Comparison of ENCODE assay signal across 1 cellular context in genomic region chr2:20215183-20216040, GRCh38.
TF ChIP-seq lines count a peak whose summit lies in the region.

No MANE protein-coding gene starts in this region.

TF ChIP-seq in HepG2, 621 proteins besides CTCF, POLR2A, EP300 and RAD21 (continued from another document and continues in another):
- TF ChIP-seq PRDM15 (CRISPR knock-in tag; IDR thresholded peaks at IDR 0.05) (no peak), TBL1XR1 (IDR thresholded peaks at IDR 0.05; ENCODE audit: borderline replicate concordance, low read length, partially characterized antibody) (peak; percentile 68), ZNF580 (CRISPR knock-in tag; IDR thresholded peaks at IDR 0.05; ENCODE audit: borderline replicate concordance, low read depth) (peak; percentile 73; the same call in 1 of the 2 replicates), SMAD3 (CRISPR knock-in tag; IDR thresholded peaks at IDR 0.05) (peak; percentile 95), ZNF615 (CRISPR knock-in tag; IDR thresholded peaks at IDR 0.05; ENCODE audit: borderline replicate concordance) (no peak), ATF7-NPFF (CRISPR knock-in tag; IDR thresholded peaks at IDR 0.05; ENCODE audit: low read depth) (no peak), ZNF235 (CRISPR knock-in tag; IDR thresholded peaks at IDR 0.05; ENCODE audit: borderline replicate concordance) (no peak), GFI1 (CRISPR knock-in tag; IDR thresholded peaks at IDR 0.05; ENCODE audit: borderline replicate concordance) (peak; percentile 90; the same call in 1 of the 2 replicates), ZBTB43 (CRISPR knock-in tag; conservative IDR thresholded peaks at IDR 0.05) (no peak), ZNF12 (CRISPR knock-in tag; IDR thresholded peaks at IDR 0.05) (peak; percentile 75; the same call in 1 of the 2 replicates), ZNF564 (CRISPR knock-in tag; IDR thresholded peaks at IDR 0.05) (no peak), ZNF776 (CRISPR knock-in tag; IDR thresholded peaks at IDR 0.05) (0 out of 2 replicates have a peak, but pooled peaks have one; percentile 4), GATAD1 (CRISPR knock-in tag; IDR thresholded peaks at IDR 0.05) (peak; percentile 59), GATA4 (IDR thresholded peaks at IDR 0.05; ENCODE audit: borderline replicate concordance, low read depth) (0 out of 2 replicates have a peak, but pooled peaks have one; percentile 41), ZNF841 (CRISPR knock-in tag; IDR thresholded peaks at IDR 0.05; ENCODE audit: borderline replicate concordance) (no peak), CSRNP2 (CRISPR knock-in tag; conservative IDR thresholded peaks at IDR 0.05; ENCODE audit: low read depth) (no peak), BRD4 (CRISPR knock-in tag; IDR thresholded peaks at IDR 0.05) (peak; percentile 80; the same call in 1 of the 2 replicates), SP140L (CRISPR knock-in tag; IDR thresholded peaks at IDR 0.05; ENCODE audit: borderline replicate concordance) (0 out of 2 replicates have a peak, but pooled peaks have one; percentile 42), CREB3 (CRISPR knock-in tag; IDR thresholded peaks at IDR 0.05) (no peak), ZUFSP (CRISPR knock-in tag; IDR thresholded peaks at IDR 0.05; ENCODE audit: borderline replicate concordance) (no peak), ZMYM3 (CRISPR knock-in tag; IDR thresholded peaks at IDR 0.05) (peak; percentile 98), GABPB1 (CRISPR knock-in tag; IDR thresholded peaks at IDR 0.05) (peak; percentile 57), ZSCAN20 (CRISPR knock-in tag; IDR thresholded peaks at IDR 0.05; ENCODE audit: borderline replicate concordance) (no peak), CC2D1A (CRISPR knock-in tag; IDR thresholded peaks at IDR 0.05) (no peak), ZNF687 (CRISPR knock-in tag; IDR thresholded peaks at IDR 0.05) (peak; percentile 99), TRIM24 (CRISPR knock-in tag; IDR thresholded peaks at IDR 0.05) (no peak), CBX2 (IDR thresholded peaks at IDR 0.05; ENCODE audit: low read depth, low read length) (no peak), CBX2 (CRISPR knock-in tag; IDR thresholded peaks at IDR 0.05; ENCODE audit: low read depth) (no peak), GABPA (IDR thresholded peaks at IDR 0.05; ENCODE audit: low read depth, low read length) (no peak), GABPA (CRISPR knock-in tag; IDR thresholded peaks at IDR 0.05; ENCODE audit: low read depth) (no peak), ISX (CRISPR knock-in tag; conservative IDR thresholded peaks at IDR 0.05) (no peak), MXD4 (CRISPR knock-in tag; IDR thresholded peaks at IDR 0.05) (peak; percentile 81), ZNF850 (CRISPR knock-in tag; conservative IDR thresholded peaks at IDR 0.05) (no peak), MAF1 (CRISPR knock-in tag; IDR thresholded peaks at IDR 0.05; ENCODE audit: borderline replicate concordance) (no peak), ZNF10 (CRISPR knock-in tag; IDR thresholded peaks at IDR 0.05; ENCODE audit: borderline replicate concordance, low read depth) (no peak), ZNF569 (CRISPR knock-in tag; IDR thresholded peaks at IDR 0.05; ENCODE audit: borderline replicate concordance) (no peak), NFKBIZ (CRISPR knock-in tag; IDR thresholded peaks at IDR 0.05) (peak; percentile 39; the same call in 1 of the 2 replicates), ZMYM4 (CRISPR knock-in tag; IDR thresholded peaks at IDR 0.05) (peak; percentile 82), HNRNPUL1 (IDR thresholded peaks at IDR 0.05; ENCODE audit: low read depth, low read length) (no peak), ZHX1 (CRISPR knock-in tag; IDR thresholded peaks at IDR 0.05; ENCODE audit: low read depth) (peak; percentile 97), ZNF652 (CRISPR knock-in tag; IDR thresholded peaks at IDR 0.05; ENCODE audit: borderline replicate concordance, low read depth) (peak; percentile 69; the same call in 1 of the 2 replicates), HES4 (CRISPR knock-in tag; IDR thresholded peaks at IDR 0.05; ENCODE audit: borderline replicate concordance) (no peak), ISL2 (CRISPR knock-in tag; IDR thresholded peaks at IDR 0.05) (no peak; the same call in none of the 2 replicates), ZNF451 (CRISPR knock-in tag; IDR thresholded peaks at IDR 0.05) (peak; percentile 87), SIX1 (CRISPR knock-in tag; IDR thresholded peaks at IDR 0.05; ENCODE audit: borderline replicate concordance) (peak; percentile 100), TOE1 (CRISPR knock-in tag; IDR thresholded peaks at IDR 0.05) (no peak), ZNF362 (CRISPR knock-in tag; IDR thresholded peaks at IDR 0.05; ENCODE audit: borderline replicate concordance) (peak; percentile 21; the same call in 1 of the 2 replicates), ETV6 (CRISPR knock-in tag; conservative IDR thresholded peaks at IDR 0.05) (no peak), ZSCAN30 (CRISPR knock-in tag; IDR thresholded peaks at IDR 0.05) (no peak)
